ENCODE assay signal across 15 cellular contexts in genomic region chr2:1727101-1727771, GRCh38. TPM values are rescaled to one million over a fixed set of nuclear protein-coding genes. Genes with fewer than 3 reads are reported as not detected.
DNase-seq lines count a peak whose midpoint lies in the region; TF ChIP-seq lines count a peak whose summit lies in the region.
"Had no signal": no experiment of that assay in that cellular context is flagged by ENCODE, and none has a peak within 500 bp of the region (broad histone marks: within the 10 kb centered on the region; RNA-seq: fewer than 3 reads in every experiment).

No MANE protein-coding gene starts in this region.

- no peak for TF ChIP-seq EP300 in SK-N-SH (IDR thresholded peaks at IDR 0.05; ENCODE audit: borderline replicate concordance in 1 of 2, low read depth in 1 of 2, low read length in 1 of 2)

- H3K4me1 Mint-ChIP-seq in endothelial cell (ENCODE audit: unreplicated experiment) (peaks cover 53% of the 10 kb centered on the region), mesothelial cell of epicardium (peaks cover 43% of the 10 kb centered on the region)
- H3K4me1 Mint-ChIP-seq: stimulated activated naive B cell treated with anti-CD40 and anti-IgM and Interleukin-4, amounts not matched to agents 10 μg/mL and 1 μg/mL and 100 μg/mL, for 72 hours had no signal

- H3K27ac Mint-ChIP-seq in endothelial cell (ENCODE audit: unreplicated experiment) (peak overlapping the region; percentile 31), mesothelial cell of epicardium (peak overlapping the region; percentile 47)
- H3K27ac Mint-ChIP-seq: stimulated activated naive B cell treated with anti-CD40 and anti-IgM and Interleukin-4, amounts not matched to agents 10 μg/mL and 1 μg/mL and 100 μg/mL, for 72 hours; T-helper 1 cell treated with Interleukin-12 subunit alpha and Interleukin-12 subunit beta and Interleukin-4 antibody, amounts not matched to agents 30 μg/mL and 1 μg/mL, for 36 hours had no signal

- H2AFZ ChIP-seq in SK-N-SH (ENCODE audit: low read depth) = no peak overlapping the region

- H3K9me3 Mint-ChIP-seq in endothelial cell (ENCODE audit: unreplicated experiment) = no peaks in the 10 kb centered on the region
- no peaks in the 10 kb centered on the region for H3K9me3 Mint-ChIP-seq in mesothelial cell of epicardium
- H3K9me3 Mint-ChIP-seq: stimulated activated naive B cell treated with anti-CD40 and anti-IgM and Interleukin-4, amounts not matched to agents 10 μg/mL and 1 μg/mL and 100 μg/mL, for 72 hours; T-helper 1 cell treated with Interleukin-12 subunit alpha and Interleukin-12 subunit beta and Interleukin-4 antibody, amounts not matched to agents 30 μg/mL and 1 μg/mL, for 36 hours had no signal

- H3K9me3 ChIP-seq in BLaER1 (peaks cover 4% of the 10 kb centered on the region; the same call in 1 of the 2 replicates), SK-N-SH (no peaks in the 10 kb centered on the region)
- H3K9me3 ChIP-seq: gastroesophageal sphincter, lower lobe of right lung, ovary had no signal

- peaks cover 29% of the 10 kb centered on the region for H3K36me3 ChIP-seq in BLaER1
- H3K36me3 ChIP-seq in SK-N-SH (replicated peaks in 1 of 2; ENCODE audit: control insufficient read depth in 1 of 2, insufficient read depth in 2 of 2, low read length in 1 of 2) = peaks cover 0 to 2% of the 10 kb centered on the region in 2 experiments
- H3K36me3 ChIP-seq: gastroesophageal sphincter, lower lobe of right lung, ovary had no signal

- H4K20me1 ChIP-seq in BLaER1 (peaks cover 86% of the 10 kb centered on the region), SK-N-SH (ENCODE audit: insufficient read depth) (no peaks in the 10 kb centered on the region)

- H3K27me3 Mint-ChIP-seq in endothelial cell (ENCODE audit: unreplicated experiment) = peaks cover 2% of the 10 kb centered on the region
- H3K27me3 Mint-ChIP-seq in mesothelial cell of epicardium (ENCODE audit: low read depth) = no peaks in the 10 kb centered on the region

- H3K36me3 Mint-ChIP-seq in endothelial cell (ENCODE audit: low read depth, unreplicated experiment) (peaks cover 18% of the 10 kb centered on the region), mesothelial cell of epicardium (peaks cover 4% of the 10 kb centered on the region)
- H3K36me3 Mint-ChIP-seq: stimulated activated naive B cell treated with anti-CD40 and anti-IgM and Interleukin-4, amounts not matched to agents 10 μg/mL and 1 μg/mL and 100 μg/mL, for 72 hours had no signal

- H3K4me1 ChIP-seq in BLaER1 = peaks cover 73% of the 10 kb centered on the region
- peaks cover 47 to 56% of the 10 kb centered on the region in 2 experiments for H3K4me1 ChIP-seq in SK-N-SH (ENCODE audit: control insufficient read depth in 1 of 2, insufficient read depth in 2 of 2, low read depth in 1 of 2, low read length in 1 of 2)

- peak overlapping the region; percentile 51 for H3K9ac ChIP-seq in BLaER1
- H3K9ac ChIP-seq in SK-N-SH = no peak overlapping the region

- DNase-seq in NCI-H510A (lab: John Stamatoyannopoulos, UW) = peak; percentile 59
- DNase-seq in endothelial cell (ENCODE audit: low spot score) = no peak
- DNase-seq in mesothelial cell of epicardium (ENCODE audit: low spot score in 2 of 2, unreplicated experiment in 2 of 2) = no peak
- DNase-seq in NCI-H2171 treated with DMSO at 0.1 percent for 48 hours (lab: John Stamatoyannopoulos, UW) = no peak
- DNase-seq in mucosa of gallbladder (ENCODE audit: low spot score) = no peak
- DNase-seq in SK-N-SH = no peak
- DNase-seq in stimulated activated CD4-positive, alpha-beta T cell treated with anti-CD3 and anti-CD28 coated beads, Interleukin-1b, Interleukin-23, amount 100 ng/mL, for 48 hours = no peak
- DNase-seq: activated naive CD4-positive, alpha-beta T cell treated with Interleukin-2 at 50 U/mL for 16 hours; lower lobe of right lung; NCI-H1105; stimulated activated naive B cell treated with anti-CD40 and anti-IgM and Interleukin-4, amounts not matched to agents 10 μg/mL and 1 μg/mL and 100 μg/mL, for 72 hours had no signal

- TF ChIP-seq RAD21 in SK-N-SH (IDR thresholded peaks at IDR 0.05; ENCODE audit: low read length) = no peak

- H3K79me2 ChIP-seq in SK-N-SH (ENCODE audit: insufficient read depth) = peaks cover 89% of the 10 kb centered on the region

- POLR2A ChIA-PET in SK-N-SH (lab: Yijun Ruan, JAX) = no interaction called here

- WGBS in SK-N-SH (ENCODE audit: low lambda C conversion rate) = 91% methylated on average over 22 of the region's 22 CpGs

- no peaks in the 10 kb centered on the region for H3K9me2 ChIP-seq in SK-N-SH

- H3F3A ChIP-seq in SK-N-SH (replicated peaks; ENCODE audit: insufficient read depth) = peaks cover 40% of the 10 kb centered on the region

- TF ChIP-seq CTCF in endothelial cell (IDR thresholded peaks at IDR 0.05; ENCODE audit: unreplicated experiment) = no peak
- TF ChIP-seq CTCF in mesothelial cell of epicardium (IDR thresholded peaks at IDR 0.05; ENCODE audit: unreplicated experiment) = no peak
- TF ChIP-seq CTCF in SK-N-SH (IDR thresholded peaks at IDR 0.05) = no peak

- no peak overlapping the region for H3K4me3 Mint-ChIP-seq in endothelial cell (ENCODE audit: unreplicated experiment)
- no peak overlapping the region for H3K4me3 Mint-ChIP-seq in mesothelial cell of epicardium
- H3K4me3 Mint-ChIP-seq: stimulated activated naive B cell treated with anti-CD40 and anti-IgM and Interleukin-4, amounts not matched to agents 10 μg/mL and 1 μg/mL and 100 μg/mL, for 72 hours; T-helper 1 cell treated with Interleukin-12 subunit alpha and Interleukin-12 subunit beta and Interleukin-4 antibody, amounts not matched to agents 30 μg/mL and 1 μg/mL, for 36 hours had no signal

- CTCF ChIA-PET in SK-N-SH (lab: Yijun Ruan, JAX) = interaction anchor here (0.7 to 2.4 kb wide), 5 partner anchors 9 to 136 kb away, joined by 3 to 9 read pairs (median 7); no protein-coding TSS in a partner anchor

- H3K27ac ChIP-seq in BLaER1 (peak overlapping the region; percentile 82), SK-N-SH (ENCODE audit: low read depth in 2 of 2, low read length in 1 of 2) (peak overlapping the region in 1 of 2 experiments; percentile 3; a peak in 1 of 4 replicates)
- H3K27ac ChIP-seq: lower lobe of right lung, ovary had no signal

- H3K4me2 ChIP-seq in BLaER1 (peak overlapping the region; percentile 85), SK-N-SH (no peak overlapping the region)

- H3K4me3 ChIP-seq in BLaER1 (peak overlapping the region; percentile 46), SK-N-SH (ENCODE audit: low read depth in 2 of 2, low read length in 1 of 2) (no peak overlapping the region)
- H3K4me3 ChIP-seq: gastroesophageal sphincter, lower lobe of right lung, ovary had no signal

- H3K27me3 ChIP-seq in BLaER1 (no peaks in the 10 kb centered on the region), SK-N-SH (ENCODE audit: insufficient read depth) (no peaks in the 10 kb centered on the region)
- H3K27me3 ChIP-seq: gastroesophageal sphincter, ovary had no signal

TF ChIP-seq in SK-N-SH, 30 proteins besides CTCF, POLR2A, EP300 and RAD21:
- TF ChIP-seq YY1 (IDR thresholded peaks at IDR 0.05; ENCODE audit: low read depth) = no peak
- no peak for TF ChIP-seq GABPA (IDR thresholded peaks at IDR 0.05; ENCODE audit: low read depth)
- TF ChIP-seq TCF12 (IDR thresholded peaks at IDR 0.05) = no peak
- no peak for TF ChIP-seq POLR2AphosphoS5 (IDR thresholded peaks at IDR 0.05; ENCODE audit: low read depth, low read length)
- no peak for TF ChIP-seq MAX (IDR thresholded peaks at IDR 0.05; ENCODE audit: low read depth)
- TF ChIP-seq SIN3A (IDR thresholded peaks at IDR 0.05; ENCODE audit: borderline replicate concordance, low read depth, low read length) = no peak
- no peak for TF ChIP-seq PBX3 (IDR thresholded peaks at IDR 0.05)
- no peak for TF ChIP-seq RCOR1 (IDR thresholded peaks at IDR 0.05; ENCODE audit: low read length)
- no peak for TF ChIP-seq ELF1 (IDR thresholded peaks at IDR 0.05)
- no peak for TF ChIP-seq TEAD4 (IDR thresholded peaks at IDR 0.05; ENCODE audit: borderline replicate concordance, insufficient read depth)

RNA-seq across cellular contexts. Expression of gene PXDN, which starts 17.1 kb away (rescaled TPM):
- total RNA-seq in endothelial cell (ENCODE audit: unreplicated experiment) (521 TPM), mesothelial cell of epicardium (274 to 292 TPM (median 277 TPM) in 3 replicates), mucosa of gallbladder (31.1 TPM)
- polyA plus RNA-seq in SK-N-SH (2012; rRNA removed) = 76.8 and 146 TPM in 2 replicates
- 105 and 143 TPM in 2 replicates for polyA plus RNA-seq in SK-N-SH (2012; cell fraction: cytosol; rRNA removed)
- polyA plus RNA-seq in SK-N-SH (2012; cell fraction: nucleus; rRNA removed) = 193 and 256 TPM in 2 replicates
